6 cellular contexts compared by ENCODE assay signal in genomic region chr1:151147132-151147503, GRCh38. TPM values are rescaled to one million over a fixed set of nuclear protein-coding genes. Genes with fewer than 3 reads are reported as not detected.
A peak's percentile ranks its signal among the peaks of the same experiment; 100 is the strongest.
DNase-seq lines count a peak whose midpoint lies in the region; ATAC-seq and TF ChIP-seq lines count a peak whose summit lies in the region.

No MANE protein-coding gene starts in this region.

- WGBS in heart left ventricle, 4 donors = 2 to 12% (median 9%) methylated on average over 7 of the region's 7 CpGs
- WGBS in urinary bladder = 16% methylated on average over 7 of the region's 7 CpGs

- TF ChIP-seq CTCF in heart left ventricle (IDR thresholded peaks at IDR 0.05) (no peak), GM13977 (IDR thresholded peaks at IDR 0.05; ENCODE audit: extremely low read depth, insufficient read depth, missing control alignments) (no peak)

- H3K27me3 ChIP-seq in heart left ventricle = peaks cover 0 to 5% (median 0%) of the 10 kb centered on the region in 9 donors

- no peaks in the 10 kb centered on the region for H3K9me3 ChIP-seq in heart left ventricle
- H3K9me3 ChIP-seq in iPS-18c (ENCODE audit: control insufficient read depth, insufficient read depth, low read length) = no peaks in the 10 kb centered on the region

- H3K36me3 ChIP-seq in heart left ventricle = peaks cover 0 to 6% (median 0%) of the 10 kb centered on the region in 9 donors
- peaks cover 3% of the 10 kb centered on the region for H3K36me3 ChIP-seq in urinary bladder (ENCODE audit: insufficient read depth)

- ATAC-seq in heart left ventricle (peak in 1 of 4 donors; percentile 0), Right ventricle myocardium inferior (no peak), HG03280 (IDR thresholded peaks at IDR 0.05; ENCODE audit: unreplicated experiment) (no peak)

- TF ChIP-seq POLR2A in heart left ventricle (IDR thresholded peaks at IDR 0.05) = no peak

- H3K4me3 ChIP-seq in heart left ventricle (peak overlapping the region; percentile 66 to 97 (median 84)), iPS-18c (ENCODE audit: insufficient read depth, low read depth, low read length) (peak overlapping the region; percentile 67), urinary bladder (ENCODE audit: low read depth, low read length) (peak overlapping the region; percentile 68)

- intact Hi-C loops in heart left ventricle (cut with DNase I) = loop anchor here in 2 of 10 donors (2.0 to 10.0 kb wide), 3 partner anchors 18 to 140 kb away; partner anchors contain the start of genes LYSMD1 (in 1 of the 2), MINDY1 (in 1 of the 2) and PRUNE1 (in 1 of the 2)
- intact Hi-C loops in Right ventricle myocardium inferior (cut with DNase I) = loop anchor here (5.0 to 10.0 kb wide), 2 partner anchors 125 to 272 kb away; partner anchors contain the start of gene ARNT

- peak overlapping the region; percentile 0 to 92 (median 87) for H3K27ac ChIP-seq in heart left ventricle
- H3K27ac ChIP-seq in urinary bladder (ENCODE audit: low read depth) = peak overlapping the region; percentile 45

- DNase-seq in heart left ventricle (no peak), Right ventricle myocardium inferior (ENCODE audit: missing footprints) (no peak), GM13977 (ENCODE audit: low spot score) (no peak)

- H3K4me1 ChIP-seq in heart left ventricle (peaks cover 13 to 47% (median 37%) of the 10 kb centered on the region in 12 donors), urinary bladder (ENCODE audit: insufficient read depth) (no peaks in the 10 kb centered on the region)

- in situ Hi-C loops in GM13977 (cut with MboI; ENCODE audit: low pct_unique_long_range_greater_than_20kb, low sequenced_read_pairs, unreplicated experiment) = no loop called here

RNA-seq across cellular contexts. Expression of gene SEMA6C, which starts 0.7 kb away (rescaled TPM):
- total RNA-seq in heart left ventricle (10 to 100 TPM; 36.4 to 97.1 (median 50.8) TPM), Right ventricle myocardium inferior (57.6 TPM), urinary bladder (10.4 TPM)
- polyA plus RNA-seq in heart left ventricle (10 to 100 TPM; 16.4 to 85.0 TPM), urinary bladder (13.7 TPM)

RNA-seq across cellular contexts. Expression of gene TNFAIP8L2, which starts 9.3 kb away (rescaled TPM):
- total RNA-seq in heart left ventricle (1 to 10 TPM in 6 of 9 donors, under 1 TPM in 3; 0.49 to 7.9 (median 1.3) TPM), Right ventricle myocardium inferior (2.6 TPM), urinary bladder (4.0 TPM)
- polyA plus RNA-seq in heart left ventricle (1 to 10 TPM; 1.6 to 2.0 TPM), urinary bladder (5.4 TPM)

RNA-seq across cellular contexts. Expression of gene LYSMD1, which starts 18.6 kb away (rescaled TPM):
- 10 to 100 TPM; 10.1 to 26.8 (median 13.0) TPM for total RNA-seq in heart left ventricle
- polyA plus RNA-seq in heart left ventricle = 10 to 100 TPM in 1 of 2 donors, 1 to 10 TPM in 1; 6.8 to 14.7 TPM
- total RNA-seq in Right ventricle myocardium inferior = 12.3 TPM
- 6.8 TPM for total RNA-seq in urinary bladder
- polyA plus RNA-seq in urinary bladder = 14.0 TPM

RNA-seq across cellular contexts. Expression of gene SCNM1, which starts 18.8 kb away (rescaled TPM):
- 10 to 100 TPM; 11.5 to 28.4 (median 17.5) TPM for total RNA-seq in heart left ventricle
- polyA plus RNA-seq in heart left ventricle = 10 to 100 TPM; 33.0 to 44.4 TPM
- 16.6 TPM for total RNA-seq in Right ventricle myocardium inferior
- total RNA-seq in urinary bladder = 22.4 TPM
- polyA plus RNA-seq in urinary bladder = 49.5 TPM

RNA-seq across cellular contexts. Expression of gene TMOD4, which starts 28.7 kb away (rescaled TPM):
- total RNA-seq in heart left ventricle = under 1 TPM in 3 of 9 donors, not detected in 6; 0.37 to 0.61 (median 0.50) TPM
- not detected for polyA plus RNA-seq in heart left ventricle
- total RNA-seq in Right ventricle myocardium inferior = not detected
- total RNA-seq in urinary bladder = 2.3 TPM
- polyA plus RNA-seq in urinary bladder = 0.76 TPM
